13 cellular contexts compared by ENCODE assay signal in genomic region chr16:23491490-23492391, GRCh38. TPM values are rescaled to one million over a fixed set of nuclear protein-coding genes. Genes with fewer than 3 reads are reported as not detected.
DNase-seq lines count a peak whose midpoint lies in the region; ATAC-seq and TF ChIP-seq lines count a peak whose summit lies in the region.
"Had no signal": no experiment of that assay in that cellular context is flagged by ENCODE, and none has a peak within 500 bp of the region (broad histone marks: within the 10 kb centered on the region; RNA-seq: fewer than 3 reads in every experiment).

No MANE protein-coding gene starts in this region.

- peaks cover 4% of the 10 kb centered on the region for H3K4me1 Mint-ChIP-seq in activated CD8-positive, alpha-beta memory T cell treated with anti-CD3 and anti-CD28 coated beads, Interleukin-2, amount 10 ng/mL, durations not matched to agents 7 days and 5 days

- TF ChIP-seq POLR2A in upper lobe of left lung (IDR thresholded peaks at IDR 0.05) = no peak

- H3K27me3 ChIP-seq in upper lobe of left lung = no peaks in the 10 kb centered on the region
- H3K27me3 ChIP-seq: colonic mucosa had no signal

- CTCF ChIA-PET in activated CD8-positive, alpha-beta memory T cell treated with anti-CD3 and anti-CD28 coated beads, Interleukin-2, amount 10 ng/mL, durations not matched to agents 7 days and 5 days (lab: Charles Lee) = interaction anchor here (1.2 kb wide), 1 partner anchor 57 kb away, joined by 3 read pairs; no protein-coding TSS in a partner anchor

- H3K36me3 ChIP-seq in upper lobe of left lung = peaks cover 33 to 91% (median 67%) of the 10 kb centered on the region in 4 donors

- 48 to 63% methylated on average over 14 of the region's 14 CpGs for WGBS in upper lobe of left lung, 2 donors

- TF ChIP-seq CTCF in upper lobe of left lung (IDR thresholded peaks at IDR 0.05) = peak in 1 of 6 experiments; percentile 15
- TF ChIP-seq CTCF in GM20000 (IDR thresholded peaks at IDR 0.05; ENCODE audit: extremely low read depth, missing control alignments) = no peak

- no peak overlapping the region for H3K4me3 ChIP-seq in upper lobe of left lung
- H3K4me3 ChIP-seq: colonic mucosa had no signal

- no peaks in the 10 kb centered on the region for H3K9me3 ChIP-seq in upper lobe of left lung
- H3K9me3 ChIP-seq: colonic mucosa had no signal

- no peaks in the 10 kb centered on the region for H3K9me3 Mint-ChIP-seq in activated CD8-positive, alpha-beta memory T cell treated with anti-CD3 and anti-CD28 coated beads, Interleukin-2, amount 10 ng/mL, durations not matched to agents 7 days and 5 days (ENCODE audit: low read depth)

- peak overlapping the region; percentile 23 for H3K27ac Mint-ChIP-seq in activated CD8-positive, alpha-beta memory T cell treated with anti-CD3 and anti-CD28 coated beads, Interleukin-2, amount 10 ng/mL, durations not matched to agents 7 days and 5 days

- TF ChIP-seq EP300 in upper lobe of left lung (IDR thresholded peaks at IDR 0.05) = no peak

- H3K36me3 Mint-ChIP-seq in activated CD8-positive, alpha-beta memory T cell treated with anti-CD3 and anti-CD28 coated beads, Interleukin-2, amount 10 ng/mL, durations not matched to agents 7 days and 5 days = peaks cover 44% of the 10 kb centered on the region

- H3K4me1 ChIP-seq in upper lobe of left lung = peaks cover 10 to 39% (median 27%) of the 10 kb centered on the region in 4 donors
- H3K4me1 ChIP-seq: colonic mucosa had no signal

- no peak for DNase-seq in activated CD8-positive, alpha-beta memory T cell treated with anti-CD3 and anti-CD28 coated beads, Interleukin-2, amount 10 ng/mL, durations not matched to agents 7 days and 5 days
- no peak for DNase-seq in activated CD8-positive, alpha-beta memory T cell treated with anti-CD3 and anti-CD28 coated beads, Interleukin-2, amount 50 U/mL, for 48 hours
- DNase-seq in hepatic stellate cell (ENCODE audit: low spot score) (peak; percentile 23), upper lobe of left lung (peak in 1 of 2 donors; percentile 62), NCI-H2107 treated with DMSO at 0.1 percent for 48 hours (lab: John Stamatoyannopoulos, UW; ENCODE audit: unreplicated experiment) (no peak), GM20000 (ENCODE audit: low spot score) (no peak)
- no peak for DNase-seq in effector CD4-positive, alpha-beta T cell
- DNase-seq: activated CD4-positive, alpha-beta T cell treated with anti-CD3 and anti-CD28 coated beads for 4 hours; activated gamma-delta T cell treated with Interleukin-2 at 50 U/mL for 16 hours; colonic mucosa; mesendoderm; NCI-H1694 treated with DMSO at 0.1 percent for 48 hours had no signal

- ATAC-seq in activated CD8-positive, alpha-beta memory T cell treated with anti-CD3 and anti-CD28 coated beads, Interleukin-2, amount 10 ng/mL, durations not matched to agents 7 days and 5 days = no peak
- ATAC-seq in SK-N-SH treated with all-trans-retinoic acid at 6 μM for 48 hours (peak; percentile 66), upper lobe of left lung (ENCODE audit: low FRiP score in 2 of 2) (peak in 1 of 2 donors; percentile 74)

- peak overlapping the region; percentile 49 to 81 (median 72) for H3K27ac ChIP-seq in upper lobe of left lung
- H3K27ac ChIP-seq: colonic mucosa had no signal

- no peak overlapping the region for H3K4me3 Mint-ChIP-seq in activated CD8-positive, alpha-beta memory T cell treated with anti-CD3 and anti-CD28 coated beads, Interleukin-2, amount 10 ng/mL, durations not matched to agents 7 days and 5 days

- no peaks in the 10 kb centered on the region for H3K27me3 Mint-ChIP-seq in activated CD8-positive, alpha-beta memory T cell treated with anti-CD3 and anti-CD28 coated beads, Interleukin-2, amount 10 ng/mL, durations not matched to agents 7 days and 5 days

TF ChIP-seq in SK-N-SH treated with all-trans-retinoic acid at 6 μM for 48 hours, 23 proteins besides CTCF, POLR2A, EP300 and RAD21:
- TF ChIP-seq CSRNP3 (CRISPR knock-in tag; IDR thresholded peaks at IDR 0.05) (no peak), ARNTL (CRISPR knock-in tag; IDR thresholded peaks at IDR 0.05; ENCODE audit: borderline replicate concordance, low read depth) (no peak)

RNA-seq across cellular contexts. Expression of gene GGA2, which starts 18.6 kb away (rescaled TPM):
- total RNA-seq in activated CD8-positive, alpha-beta memory T cell treated with anti-CD3 and anti-CD28 coated beads, Interleukin-2, amount 10 ng/mL, durations not matched to agents 7 days and 5 days = 100 to 1,000 TPM; 112 to 115 TPM
- 100 to 1,000 TPM in 5 of 6 donors, 10 to 100 TPM in 1; 84.4 to 197 (median 164) TPM for total RNA-seq in upper lobe of left lung

RNA-seq across cellular contexts. Expression of gene COG7, which starts 38.8 kb away (rescaled TPM):
- 10 to 100 TPM; 17.5 to 25.1 TPM for total RNA-seq in activated CD8-positive, alpha-beta memory T cell treated with anti-CD3 and anti-CD28 coated beads, Interleukin-2, amount 10 ng/mL, durations not matched to agents 7 days and 5 days
- total RNA-seq in upper lobe of left lung = 10 to 100 TPM; 16.9 to 61.8 (median 24.8) TPM
